Comparison of ENCODE assay signal across 7 cellular contexts in the genomic region with DNA sequence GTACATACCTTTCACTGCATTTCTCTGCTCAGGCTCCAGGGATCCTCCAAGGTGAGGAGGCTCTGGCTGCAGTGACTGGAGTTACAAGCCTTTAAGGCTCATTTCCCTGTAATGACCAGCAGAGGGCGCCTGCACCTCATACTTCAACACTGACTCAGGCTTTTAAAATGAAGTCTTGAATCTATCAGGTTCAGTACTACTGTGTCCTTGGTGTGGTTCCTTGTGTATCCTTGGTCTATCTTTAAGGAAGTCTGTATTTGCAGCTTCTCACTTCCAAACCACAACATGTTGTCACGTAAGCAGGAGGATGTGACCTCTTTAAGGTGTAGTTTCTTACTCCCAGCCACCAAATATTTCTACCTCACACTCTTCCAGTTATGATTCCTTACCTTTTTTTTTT. TPM values are rescaled to one million over a fixed set of nuclear protein-coding genes. Genes with fewer than 3 reads are reported as not detected.
DNase-seq lines count a peak whose midpoint lies in the region; ATAC-seq and TF ChIP-seq lines count a peak whose summit lies in the region.

No MANE protein-coding gene starts in this region.

- no peaks in the 10 kb centered on the region for H3F3A ChIP-seq in SU-DHL-6 (ENCODE audit: insufficient read depth)

- H3K9me3 ChIP-seq in SU-DHL-6 (ENCODE audit: insufficient read depth, low read length) (no peaks in the 10 kb centered on the region), heart right ventricle (no peaks in the 10 kb centered on the region)

- POLR2A ChIA-PET in activated naive CD8-positive, alpha-beta T cell treated with anti-CD3 and anti-CD28 coated beads, Interleukin-2, amount 10 ng/mL, durations not matched to agents 7 days and 5 days (lab: Charles Lee) = interaction anchor here (0.5 to 1.0 kb wide), 2 partner anchors 243 to 249 kb away, joined by 3 to 4 read pairs; no protein-coding TSS in a partner anchor

- H3K79me2 ChIP-seq in SU-DHL-6 (ENCODE audit: insufficient read depth, low read length) = no peaks in the 10 kb centered on the region

- H3K27me3 ChIP-seq in SU-DHL-6 (ENCODE audit: low read length) (no peaks in the 10 kb centered on the region), heart right ventricle (no peaks in the 10 kb centered on the region)

- H3K27ac ChIP-seq in SU-DHL-6 (ENCODE audit: low read depth, low read length) (no peak overlapping the region), heart right ventricle (peak overlapping the region in 6 of 10 donors; percentile 12 to 38 (median 23))

- H3K4me2 ChIP-seq in SU-DHL-6 (ENCODE audit: low read depth, low read length, poor library complexity, severe bottlenecking) = no peak overlapping the region

- H2AFZ ChIP-seq in SU-DHL-6 (ENCODE audit: low read depth, low read length, severe bottlenecking) = no peak overlapping the region

- no peaks in the 10 kb centered on the region for H3K9me3 Mint-ChIP-seq in activated naive CD8-positive, alpha-beta T cell treated with anti-CD3 and anti-CD28 coated beads, Interleukin-2, amount 10 ng/mL, durations not matched to agents 7 days and 5 days

- peaks cover 2% of the 10 kb centered on the region for H3K4me1 Mint-ChIP-seq in activated naive CD8-positive, alpha-beta T cell treated with anti-CD3 and anti-CD28 coated beads, Interleukin-2, amount 10 ng/mL, durations not matched to agents 7 days and 5 days

- H3K4me1 ChIP-seq in heart right ventricle = peaks cover 0 to 41% (median 19%) of the 10 kb centered on the region in 9 donors

- no peaks in the 10 kb centered on the region for H4K20me1 ChIP-seq in SU-DHL-6 (ENCODE audit: low read depth, low read length)

- DNase-seq in GM13976 (ENCODE audit: low spot score) (peak; percentile 72), NCI-H128 (lab: John Stamatoyannopoulos, UW; ENCODE audit: unreplicated experiment) (peak; percentile 60), heart right ventricle (peak; percentile 51 to 77), retina (peak; percentile 67)
- DNase-seq in activated naive CD8-positive, alpha-beta T cell treated with anti-CD3 and anti-CD28 coated beads, Interleukin-2, amount 10 ng/mL, durations not matched to agents 7 days and 5 days = peak; percentile 50

- peak; percentile 95 for ATAC-seq in HG02759 (IDR thresholded peaks at IDR 0.05; ENCODE audit: unreplicated experiment)
- ATAC-seq in activated naive CD8-positive, alpha-beta T cell treated with anti-CD3 and anti-CD28 coated beads, Interleukin-2, amount 10 ng/mL, durations not matched to agents 7 days and 5 days (ENCODE audit: low read depth) = peak; percentile 93
- peak; percentile 82 to 93 (median 90) for ATAC-seq in heart right ventricle

- peaks cover 27% of the 10 kb centered on the region for H3K36me3 Mint-ChIP-seq in activated naive CD8-positive, alpha-beta T cell treated with anti-CD3 and anti-CD28 coated beads, Interleukin-2, amount 10 ng/mL, durations not matched to agents 7 days and 5 days

- no peaks in the 10 kb centered on the region for H3K27me3 Mint-ChIP-seq in activated naive CD8-positive, alpha-beta T cell treated with anti-CD3 and anti-CD28 coated beads, Interleukin-2, amount 10 ng/mL, durations not matched to agents 7 days and 5 days

- peak overlapping the region; percentile 60 for H3K27ac Mint-ChIP-seq in activated naive CD8-positive, alpha-beta T cell treated with anti-CD3 and anti-CD28 coated beads, Interleukin-2, amount 10 ng/mL, durations not matched to agents 7 days and 5 days

- H3K4me3 Mint-ChIP-seq in activated naive CD8-positive, alpha-beta T cell treated with anti-CD3 and anti-CD28 coated beads, Interleukin-2, amount 10 ng/mL, durations not matched to agents 7 days and 5 days = no peak overlapping the region

- TF ChIP-seq CTCF in GM13976 (IDR thresholded peaks at IDR 0.05; ENCODE audit: borderline replicate concordance, control extremely low read depth, extremely low read depth, insufficient read depth, missing control alignments) (peak; percentile 88), SU-DHL-6 (IDR thresholded peaks at IDR 0.05; ENCODE audit: insufficient read depth, low read length, poor library complexity, severe bottlenecking) (peak; percentile 80), heart right ventricle (IDR thresholded peaks at IDR 0.05) (peak; percentile 92 to 97 (median 94))

- H3K9ac ChIP-seq in SU-DHL-6 (ENCODE audit: low read length) = no peak overlapping the region

- H3K36me3 ChIP-seq in SU-DHL-6 (ENCODE audit: low read length) (no peaks in the 10 kb centered on the region), heart right ventricle (no peaks in the 10 kb centered on the region)

- in situ Hi-C loops in GM13976 (cut with MboI; ENCODE audit: low sequenced_read_pairs, unreplicated experiment) = loop anchor here (5.0 kb wide), 1 partner anchor 255 kb away; no protein-coding TSS in a partner anchor

- 3 to 8% methylated on average over 2 of the region's 2 CpGs for WGBS in heart right ventricle, 2 donors

- H3K4me3 ChIP-seq in SU-DHL-6 (ENCODE audit: insufficient read depth, low read length, poor library complexity, severe bottlenecking) (no peak overlapping the region), heart right ventricle (no peak overlapping the region)

- H3K9me2 ChIP-seq in SU-DHL-6 (replicated peaks; ENCODE audit: insufficient read depth, low read length) = no peaks in the 10 kb centered on the region

- intact Hi-C loops in heart right ventricle (cut with DNase I) = loop anchor here (1.0 to 5.0 kb wide), 13 partner anchors 47 to 295 kb away; a partner anchor contains a TSS

RNA-seq across cellular contexts. Expression of a gene that starts 43.1 kb away (rescaled TPM):
- total RNA-seq in activated naive CD8-positive, alpha-beta T cell treated with anti-CD3 and anti-CD28 coated beads, Interleukin-2, amount 10 ng/mL, durations not matched to agents 7 days and 5 days = 10 to 100 TPM; 15.3 TPM
- total RNA-seq in heart right ventricle = 10 to 100 TPM in 2 of 10 donors, 1 to 10 TPM in 7, under 1 TPM in 1; 0.96 to 19.7 (median 3.2) TPM
- polyA plus RNA-seq in heart right ventricle = 1 to 10 TPM; 2.4 to 3.6 TPM
